8 cellular contexts compared by ENCODE assay signal in genomic region chr5:136082390-136083193, GRCh38. TPM values are rescaled to one million over a fixed set of nuclear protein-coding genes. Genes with fewer than 3 reads are reported as not detected.
DNase-seq lines count a peak whose midpoint lies in the region; ATAC-seq and TF ChIP-seq lines count a peak whose summit lies in the region.

No MANE protein-coding gene starts in this region.

- peak; percentile 55 for TF ChIP-seq CTCF in CD8-positive, alpha-beta T cell (IDR thresholded peaks at IDR 0.05)
- TF ChIP-seq CTCF in SK-N-SH (IDR thresholded peaks at IDR 0.05): peak; percentile 90

- peaks cover 2% of the 10 kb centered on the region for H3K4me1 ChIP-seq in CD8-positive, alpha-beta T cell (ENCODE audit: insufficient read depth, low read length)
- no peaks in the 10 kb centered on the region; a peak in 1 of 4 replicates for H3K4me1 ChIP-seq in SK-N-SH (ENCODE audit: control insufficient read depth in 1 of 2, insufficient read depth in 2 of 2, low read depth in 1 of 2, low read length in 1 of 2)

- no peak overlapping the region for H3K4me2 ChIP-seq in SK-N-SH

- TF ChIP-seq EP300 in SK-N-SH (IDR thresholded peaks at IDR 0.05; ENCODE audit: borderline replicate concordance in 1 of 2, low read depth in 1 of 2, low read length in 1 of 2): 0 out of 4 replicates have a peak, but pooled peaks of 1 of the 2 experiments have one; percentile 21

- H2AFZ ChIP-seq in SK-N-SH (ENCODE audit: low read depth): no peak overlapping the region

- intact Hi-C loops in CD8-positive, alpha-beta T cell (cut with DNase I, micrococcal nuclease): loop anchor here in 1 of 2 experiments (1.0 to 10.0 kb wide), 3 partner anchors 137 to 618 kb away; no protein-coding TSS in a partner anchor

- H3K36me3 ChIP-seq in CD8-positive, alpha-beta T cell (ENCODE audit: insufficient read depth, low read length): no peaks in the 10 kb centered on the region
- H3K36me3 ChIP-seq in SK-N-SH (replicated peaks in 1 of 2; ENCODE audit: control insufficient read depth in 1 of 2, insufficient read depth in 2 of 2, low read length in 1 of 2): no peaks in the 10 kb centered on the region

- no peaks in the 10 kb centered on the region for H3K36me3 Mint-ChIP-seq in CD8-positive, alpha-beta T cell

- H3K27ac Mint-ChIP-seq in CD8-positive, alpha-beta T cell: no peak overlapping the region

- POLR2A ChIA-PET in CD8-positive, alpha-beta T cell (lab: Charles Lee): interaction anchor here (1.0 kb wide), 1 partner anchor 91 kb away, joined by 4 read pairs; no protein-coding TSS in a partner anchor
- POLR2A ChIA-PET in HEK293T (lab: Yijun Ruan, JAX) (no interaction called here), SK-N-SH (lab: Yijun Ruan, JAX) (no interaction called here)

- H3K27me3 Mint-ChIP-seq in CD8-positive, alpha-beta T cell (ENCODE audit: low read depth): peaks cover 28% of the 10 kb centered on the region

- peak; percentile 29 for ATAC-seq in CD8-positive, alpha-beta T cell
- ATAC-seq in HG03457 (IDR thresholded peaks at IDR 0.05; ENCODE audit: unreplicated experiment) (no peak), HG02571 (IDR thresholded peaks at IDR 0.05; ENCODE audit: unreplicated experiment) (no peak)

- no peaks in the 10 kb centered on the region for H4K20me1 ChIP-seq in SK-N-SH (ENCODE audit: insufficient read depth)

- no peak overlapping the region for H3K9ac ChIP-seq in SK-N-SH

- no peak overlapping the region for H3K4me3 Mint-ChIP-seq in CD8-positive, alpha-beta T cell

- CTCF ChIA-PET in CD8-positive, alpha-beta T cell (lab: Charles Lee): interaction anchor here (0.7 to 3.2 kb wide), 12 partner anchors 13 to 200 kb away, joined by 3 to 13 read pairs (median 3); no protein-coding TSS in a partner anchor
- CTCF ChIA-PET in HEK293T (lab: Yijun Ruan, JAX) (interaction anchor here (0.6 to 1.9 kb wide), 12 partner anchors 9 to 199 kb away, joined by 3 to 9 read pairs (median 3); partner anchors contain the start of gene IL9), SK-N-SH (lab: Yijun Ruan, JAX) (interaction anchor here (0.6 to 9.7 kb wide), 54 partner anchors 8 to 760 kb away, joined by 3 to 73 read pairs (median 5); no protein-coding TSS in a partner anchor)

- no peaks in the 10 kb centered on the region for H3K9me3 Mint-ChIP-seq in CD8-positive, alpha-beta T cell

- peak; percentile 88 for TF ChIP-seq RAD21 in SK-N-SH (IDR thresholded peaks at IDR 0.05; ENCODE audit: low read length)

- 32% methylated on average over 7 of the region's 8 CpGs for WGBS in SK-N-SH (ENCODE audit: low lambda C conversion rate)

- no peak overlapping the region for H3K4me3 ChIP-seq in CD8-positive, alpha-beta T cell (ENCODE audit: low read depth, low read length)
- H3K4me3 ChIP-seq in SK-N-SH (ENCODE audit: low read depth in 2 of 2, low read length in 1 of 2): no peak overlapping the region

- no peaks in the 10 kb centered on the region for H3K27me3 ChIP-seq in CD8-positive, alpha-beta T cell (ENCODE audit: insufficient read depth, low read length)
- H3K27me3 ChIP-seq in SK-N-SH (ENCODE audit: insufficient read depth): no peaks in the 10 kb centered on the region

- DNase-seq in CD8-positive, alpha-beta T cell: peak in 6 of 7 experiments; percentile 16 to 61 (median 42)
- DNase-seq in HEK293T (ENCODE audit: extremely low spot score): peak; percentile 77
- DNase-seq in SK-N-SH: peak; percentile 84
- peak; percentile 60 for DNase-seq in amniotic epithelial cell (ENCODE audit: low read depth)
- peak; percentile 71 for DNase-seq in hepatic stellate cell (ENCODE audit: low spot score)
- peak; percentile 10 to 54 (median 12) for DNase-seq in stimulated activated CD4-positive, alpha-beta T cell treated with anti-CD3 and anti-CD28 coated beads, Interleukin-12 subunit alpha, Interleukin-12 subunit beta, amount 100 ng/mL, for 48 hours (ENCODE audit: low read depth in 2 of 3, low spot score in 1 of 3)

- H3K27ac ChIP-seq in CD8-positive, alpha-beta T cell (ENCODE audit: low read depth, low read length): no peak overlapping the region
- no peak overlapping the region; a peak in 1 of 4 replicates for H3K27ac ChIP-seq in SK-N-SH (ENCODE audit: low read depth in 2 of 2, low read length in 1 of 2)

- H3K4me1 Mint-ChIP-seq in CD8-positive, alpha-beta T cell (ENCODE audit: low read depth): peaks cover 4% of the 10 kb centered on the region

- H3K9me2 ChIP-seq in SK-N-SH: no peaks in the 10 kb centered on the region

- H3K79me2 ChIP-seq in SK-N-SH (ENCODE audit: insufficient read depth): no peaks in the 10 kb centered on the region

- H3F3A ChIP-seq in SK-N-SH (replicated peaks; ENCODE audit: insufficient read depth): no peaks in the 10 kb centered on the region

- no peaks in the 10 kb centered on the region for H3K9me3 ChIP-seq in CD8-positive, alpha-beta T cell (ENCODE audit: low read length)
- no peaks in the 10 kb centered on the region for H3K9me3 ChIP-seq in SK-N-SH

TF ChIP-seq in HEK293T, 16 proteins besides CTCF, POLR2A, EP300 and RAD21:
- TF ChIP-seq ELF4 (IDR thresholded peaks at IDR 0.05) (no peak), TARDBP (IDR thresholded peaks at IDR 0.05) (no peak), FOXA1 (IDR thresholded peaks at IDR 0.05) (no peak), PKNOX1 (IDR thresholded peaks at IDR 0.05) (no peak), SUZ12 (IDR thresholded peaks at IDR 0.05) (no peak), BHLHE40 (IDR thresholded peaks at IDR 0.05; ENCODE audit: borderline replicate concordance) (no peak), FOXK2 (IDR thresholded peaks at IDR 0.05) (no peak)

TF ChIP-seq in SK-N-SH, 30 proteins besides CTCF, POLR2A, EP300 and RAD21 (continues in another document):
- TF ChIP-seq, protein P1, sequence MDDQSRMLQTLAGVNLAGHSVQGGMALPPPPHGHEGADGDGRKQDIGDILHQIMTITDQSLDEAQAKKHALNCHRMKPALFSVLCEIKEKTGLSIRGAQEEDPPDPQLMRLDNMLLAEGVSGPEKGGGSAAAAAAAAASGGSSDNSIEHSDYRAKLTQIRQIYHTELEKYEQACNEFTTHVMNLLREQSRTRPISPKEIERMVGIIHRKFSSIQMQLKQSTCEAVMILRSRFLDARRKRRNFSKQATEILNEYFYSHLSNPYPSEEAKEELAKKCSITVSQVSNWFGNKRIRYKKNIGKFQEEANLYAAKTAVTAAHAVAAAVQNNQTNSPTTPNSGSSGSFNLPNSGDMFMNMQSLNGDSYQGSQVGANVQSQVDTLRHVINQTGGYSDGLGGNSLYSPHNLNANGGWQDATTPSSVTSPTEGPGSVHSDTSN (IDR thresholded peaks at IDR 0.05): no peak
- TF ChIP-seq TCF12 (IDR thresholded peaks at IDR 0.05): 0 out of 2 replicates have a peak, but pooled peaks have one; percentile 17
- TF ChIP-seq, protein P2, sequence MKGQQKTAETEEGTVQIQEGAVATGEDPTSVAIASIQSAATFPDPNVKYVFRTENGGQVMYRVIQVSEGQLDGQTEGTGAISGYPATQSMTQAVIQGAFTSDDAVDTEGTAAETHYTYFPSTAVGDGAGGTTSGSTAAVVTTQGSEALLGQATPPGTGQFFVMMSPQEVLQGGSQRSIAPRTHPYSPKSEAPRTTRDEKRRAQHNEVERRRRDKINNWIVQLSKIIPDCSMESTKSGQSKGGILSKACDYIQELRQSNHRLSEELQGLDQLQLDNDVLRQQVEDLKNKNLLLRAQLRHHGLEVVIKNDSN (IDR thresholded peaks at IDR 0.05; ENCODE audit: borderline replicate concordance, low read depth): no peak
- peak; percentile 6 for TF ChIP-seq CHD2 (IDR thresholded peaks at IDR 0.05; ENCODE audit: low read length, partially characterized antibody)
- TF ChIP-seq RFX5 (IDR thresholded peaks at IDR 0.05; ENCODE audit: low read length): peak; percentile 54; the same call in 1 of the 2 replicates
- TF ChIP-seq REST (IDR thresholded peaks at IDR 0.05; ENCODE audit: low read depth, low read length): no peak
- no peak for TF ChIP-seq SIN3A (IDR thresholded peaks at IDR 0.05; ENCODE audit: borderline replicate concordance, low read depth, low read length)
- TF ChIP-seq SMC3 (IDR thresholded peaks at IDR 0.05; ENCODE audit: low read depth, low read length): peak; percentile 94
- TF ChIP-seq TAF1 (IDR thresholded peaks at IDR 0.05; ENCODE audit: borderline replicate concordance, low read depth, low read length): no peak
- TF ChIP-seq YY1 (IDR thresholded peaks at IDR 0.05; ENCODE audit: low read depth): no peak
- TF ChIP-seq GATA2 (CRISPR knock-in tag; IDR thresholded peaks at IDR 0.05): no peak
- TF ChIP-seq, protein P3, sequence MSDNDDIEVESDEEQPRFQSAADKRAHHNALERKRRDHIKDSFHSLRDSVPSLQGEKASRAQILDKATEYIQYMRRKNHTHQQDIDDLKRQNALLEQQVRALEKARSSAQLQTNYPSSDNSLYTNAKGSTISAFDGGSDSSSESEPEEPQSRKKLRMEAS (IDR thresholded peaks at IDR 0.05; ENCODE audit: low read depth): no peak

RNA-seq across cellular contexts. Expression of gene SMAD5, which starts 50.1 kb away (rescaled TPM):
- 10 to 100 TPM; 11.8 to 13.0 TPM for total RNA-seq in CD8-positive, alpha-beta T cell
- 26.9 and 36.1 TPM in 2 replicates for polyA plus RNA-seq in SK-N-SH (2012; rRNA removed)
- 30.7 and 35.1 TPM in 2 replicates for polyA plus RNA-seq in SK-N-SH (2012; cell fraction: cytosol; rRNA removed)
- polyA plus RNA-seq in SK-N-SH (2012; cell fraction: nucleus; rRNA removed): 22.5 and 37.2 TPM in 2 replicates

RNA-seq across cellular contexts. Expression of gene TGFBI, which starts 53.8 kb away (rescaled TPM):
- 1 to 10 TPM; 1.8 TPM for total RNA-seq in CD8-positive, alpha-beta T cell
- polyA plus RNA-seq in SK-N-SH (2012; rRNA removed): 2,247 and 2,678 TPM in 2 replicates
- 1,829 and 2,247 TPM in 2 replicates for polyA plus RNA-seq in SK-N-SH (2012; cell fraction: cytosol; rRNA removed)
- polyA plus RNA-seq in SK-N-SH (2012; cell fraction: nucleus; rRNA removed): 2,574 and 3,187 TPM in 2 replicates

Comparison
In these comparisons a context has a peak if more than half of its experiments do, and no peak if none do; other contexts are left out.
1. DNase-seq: peak in every context shown above with its lines; median percentile 84 in SK-N-SH; 77 in HEK293T; 71 in hepatic stellate cell; 60 in amniotic epithelial cell; 42 in CD8-positive, alpha-beta T cell; 12 in stimulated activated CD4-positive, alpha-beta T cell treated with anti-CD3 and anti-CD28 coated beads, Interleukin-12 subunit alpha, Interleukin-12 subunit beta, amount 100 ng/mL, for 48 hours.